Comparison of ENCODE assay signal across 7 cellular contexts in genomic region chr15:64045774-64046346, GRCh38. TPM values are rescaled to one million over a fixed set of nuclear protein-coding genes. Genes with fewer than 3 reads are reported as not detected.
DNase-seq lines count a peak whose midpoint lies in the region; ATAC-seq and TF ChIP-seq lines count a peak whose summit lies in the region.

No MANE protein-coding gene starts in this region.

- WGBS in heart right ventricle, 2 donors: 9 to 11% methylated on average over 43 to 57 of the region's 57 CpGs
- 4 to 18% methylated on average over 57 of the region's 57 CpGs for WGBS in sigmoid colon, 2 donors

- intact Hi-C loops in heart right ventricle (cut with DNase I): loop anchor here (2.0 to 10.0 kb wide), 16 partner anchors 59 to 294 kb away; partner anchors contain the start of gene HERC1 (in 1 of the 10)
- intact Hi-C loops in sigmoid colon (cut with DNase I): loop anchor here (2.0 kb wide), 1 partner anchor 293 kb away; no protein-coding TSS in a partner anchor

- H3K27ac ChIP-seq in heart right ventricle (peak overlapping the region; percentile 48 to 86 (median 82)), sigmoid colon (peak overlapping the region in 1 of 4 donors; percentile 47)

- no peak for TF ChIP-seq CTCF in heart right ventricle (IDR thresholded peaks at IDR 0.05)
- no peak for TF ChIP-seq CTCF in sigmoid colon (IDR thresholded peaks at IDR 0.05)
- TF ChIP-seq CTCF in GM10248 (IDR thresholded peaks at IDR 0.05; ENCODE audit: control extremely low read depth, extremely low read depth, low read depth, missing control alignments): no peak

- no peaks in the 10 kb centered on the region for H3K9me3 ChIP-seq in heart right ventricle
- H3K9me3 ChIP-seq in sigmoid colon: no peaks in the 10 kb centered on the region

- ATAC-seq in GM18520 (IDR thresholded peaks at IDR 0.05; ENCODE audit: unreplicated experiment): peak; percentile 6
- ATAC-seq in HG02759 (IDR thresholded peaks at IDR 0.05; ENCODE audit: unreplicated experiment): peak; percentile 33
- peak; percentile 21 to 54 (median 31) for ATAC-seq in heart right ventricle

- no peak for TF ChIP-seq POLR2A in sigmoid colon (IDR thresholded peaks at IDR 0.05)

- H3K36me3 ChIP-seq in heart right ventricle (no peaks in the 10 kb centered on the region), sigmoid colon (no peaks in the 10 kb centered on the region)

- H3K4me3 ChIP-seq in heart right ventricle: peak overlapping the region; percentile 61 to 91 (median 72)
- peak overlapping the region; percentile 28 to 60 (median 52) for H3K4me3 ChIP-seq in sigmoid colon

- POLR2A ChIA-PET in GM10248 (lab: Yijun Ruan, JAX): interaction anchor here (0.5 kb wide), 1 partner anchor 303 kb away, joined by 5 read pairs; no protein-coding TSS in a partner anchor

- CTCF ChIA-PET in GM10248 (lab: Yijun Ruan, JAX): interaction anchor here (0.6 to 8.9 kb wide), 61 partner anchors 9 to 515 kb away, joined by 3 to 68 read pairs (median 5); partner anchors contain the start of gene CIAO2A

- DNase-seq in activated T-cell treated with anti-CD3 and anti-CD28 coated beads, Interleukin-2, amount 50 U/mL, for 48 hours: peak; percentile 35 to 46
- DNase-seq in heart right ventricle: peak; percentile 32 to 58
- no peak for DNase-seq in sigmoid colon
- DNase-seq in glomerular visceral epithelial cell (ENCODE audit: extremely low spot score): no peak
- no peak for DNase-seq in GM10248 (ENCODE audit: extremely low spot score)

- TF ChIP-seq EP300 in sigmoid colon (IDR thresholded peaks at IDR 0.05): no peak

- H3K27me3 ChIP-seq in heart right ventricle (peaks cover 0 to 8% (median 0%) of the 10 kb centered on the region in 7 donors), sigmoid colon (no peaks in the 10 kb centered on the region)

- peaks cover 2 to 64% (median 43%) of the 10 kb centered on the region in 9 donors for H3K4me1 ChIP-seq in heart right ventricle
- peaks cover 0 to 19% (median 11%) of the 10 kb centered on the region in 4 donors for H3K4me1 ChIP-seq in sigmoid colon

RNA-seq across cellular contexts. Expression of gene DAPK2, which starts 0.4 kb away (rescaled TPM):
- total RNA-seq in heart right ventricle (10 to 100 TPM; 20.8 to 62.6 (median 38.5) TPM), sigmoid colon (1 to 10 TPM; 2.1 to 5.5 (median 3.3) TPM)
- polyA plus RNA-seq in heart right ventricle (10 to 100 TPM; 33.0 to 44.6 TPM), sigmoid colon (10 to 100 TPM; 19.2 to 27.7 (median 21.7) TPM)

RNA-seq across cellular contexts. Expression of gene CIAO2A, which starts 47.8 kb away (rescaled TPM):
- 10 to 100 TPM; 36.4 to 65.6 (median 52.3) TPM for total RNA-seq in heart right ventricle
- polyA plus RNA-seq in heart right ventricle: 100 to 1,000 TPM in 1 of 2 donors, 10 to 100 TPM in 1; 62.2 to 118 TPM
- 10 to 100 TPM; 24.7 to 51.7 (median 42.2) TPM for total RNA-seq in sigmoid colon
- polyA plus RNA-seq in sigmoid colon: 100 to 1,000 TPM; 118 to 339 (median 223) TPM

RNA-seq across cellular contexts. Expression of gene SNX1, which starts 49.9 kb away (rescaled TPM):
- total RNA-seq in heart right ventricle: 100 to 1,000 TPM in 3 of 10 donors, 10 to 100 TPM in 7; 80.8 to 110 (median 96.0) TPM
- polyA plus RNA-seq in heart right ventricle: 10 to 100 TPM; 44.9 to 47.9 TPM
- 10 to 100 TPM; 74.5 to 88.1 (median 81.5) TPM for total RNA-seq in sigmoid colon
- 10 to 100 TPM; 70.3 to 86.7 (median 70.9) TPM for polyA plus RNA-seq in sigmoid colon

Comparison
In these comparisons a context has a peak if more than half of its experiments do, and no peak if none do; other contexts are left out.
1. DNase-seq: peak in activated T-cell treated with anti-CD3 and anti-CD28 coated beads, Interleukin-2, amount 50 U/mL, for 48 hours (2 of 2) and heart right ventricle (2 of 2); none in sigmoid colon (single experiment), glomerular visceral epithelial cell (single experiment) and GM10248 (single experiment).
2. Peak in every context shown above with its lines, with median percentiles within 50 percentile points of each other: ATAC-seq.